1 cellular context compared by ENCODE assay signal in the genomic region with DNA sequence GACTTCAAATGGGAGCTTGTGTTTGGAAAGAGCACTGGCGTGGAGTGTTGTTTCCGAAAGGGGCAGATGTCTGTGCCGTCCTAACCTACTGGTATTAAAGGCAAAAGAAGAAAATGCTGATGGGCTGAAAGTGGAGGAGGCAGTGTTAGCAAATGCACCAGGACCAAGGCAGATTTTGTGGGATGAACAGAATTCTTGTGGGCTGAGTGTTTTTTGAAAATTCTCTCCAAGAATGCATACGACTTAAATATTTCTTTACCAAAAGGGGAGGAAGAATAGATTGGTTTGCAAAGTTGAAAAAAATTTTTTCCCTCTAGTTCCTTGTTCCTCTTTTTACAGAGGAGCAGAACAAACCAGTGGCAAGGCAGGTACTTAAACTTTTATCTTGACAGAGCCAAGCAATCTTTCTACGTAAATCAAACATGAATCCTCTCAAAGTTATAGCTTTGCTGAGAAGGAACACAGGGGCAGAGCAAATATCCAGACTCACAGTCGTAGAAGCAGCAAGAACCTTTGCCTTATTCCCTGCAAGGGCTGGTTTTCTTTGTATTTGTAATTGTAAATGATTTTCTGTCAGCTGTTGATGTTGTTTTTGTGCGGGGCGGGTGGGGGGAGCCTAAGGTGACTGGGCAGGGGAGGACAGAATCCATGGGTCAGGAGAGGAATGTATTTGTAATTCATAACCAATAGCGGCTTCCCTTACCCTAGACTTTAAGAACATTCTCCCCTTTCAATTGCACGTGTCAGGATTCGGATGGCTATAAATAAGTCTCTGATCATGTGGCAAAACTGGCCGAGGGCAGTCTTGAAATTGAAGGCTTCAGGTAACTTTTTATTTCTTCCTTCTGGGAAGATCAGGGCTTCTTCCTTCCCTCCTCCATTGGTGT.
TF ChIP-seq lines count a peak whose summit lies in the region.

No MANE protein-coding gene starts in this region.

TF ChIP-seq in GM23338, 12 proteins besides CTCF, POLR2A, EP300 and RAD21:
- TF ChIP-seq ZNF462 (CRISPR knock-in tag; IDR thresholded peaks at IDR 0.05) (no peak), JUNB (IDR thresholded peaks at IDR 0.05; ENCODE audit: unreplicated experiment) (no peak), NANOG (IDR thresholded peaks at IDR 0.05; ENCODE audit: borderline replicate concordance) (no peak), EZH2 (IDR thresholded peaks at IDR 0.05; ENCODE audit: low read depth, unreplicated experiment) (no peak), ETS1 (IDR thresholded peaks at IDR 0.05) (no peak)
